1 cellular context compared by ENCODE assay signal in the genomic region with DNA sequence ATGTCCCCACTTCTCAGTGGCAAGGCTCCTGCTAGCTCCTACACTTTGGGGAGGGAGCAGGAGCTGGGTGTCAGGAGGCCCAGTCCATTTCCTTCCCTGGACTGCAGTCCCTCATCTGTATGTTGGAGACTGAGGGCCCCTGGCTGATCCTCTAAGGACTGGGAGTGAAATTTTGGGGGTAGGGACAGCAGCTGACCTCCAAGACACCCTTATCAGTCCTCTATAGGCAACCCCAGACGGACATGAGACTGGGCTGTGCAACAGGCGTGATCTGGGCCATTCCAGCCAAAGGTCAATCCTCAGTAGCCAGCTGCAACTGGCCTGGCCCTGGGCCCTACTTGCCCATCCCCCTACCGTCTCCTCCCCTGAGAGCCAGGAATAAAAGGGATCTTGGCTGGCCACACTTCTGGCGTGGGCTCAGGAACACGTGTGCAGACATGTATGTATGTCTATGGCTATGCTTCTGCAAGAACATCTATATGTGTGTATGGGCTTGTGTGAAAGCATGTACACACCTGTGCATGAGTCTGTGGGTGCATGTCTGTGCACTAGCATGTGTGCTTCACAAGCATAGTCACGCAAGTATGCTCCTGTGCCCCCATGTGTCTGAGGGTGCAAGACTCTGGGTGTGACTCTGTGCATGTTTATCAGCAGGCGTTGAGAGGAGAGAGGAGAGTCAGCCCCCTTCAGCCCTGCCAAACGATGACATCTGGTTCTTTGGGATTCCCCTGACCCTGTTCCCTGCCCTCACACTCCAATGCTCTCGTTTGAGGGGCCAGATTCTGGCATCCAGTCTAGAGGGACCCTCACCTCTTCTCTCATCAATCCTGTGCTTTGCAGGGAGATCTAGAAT.
TF ChIP-seq lines count a peak whose summit lies in the region.

No MANE protein-coding gene starts in this region.

TF ChIP-seq in HepG2, 621 proteins besides CTCF, POLR2A, EP300 and RAD21 (continued from another document):
- TF ChIP-seq, protein P1, sequence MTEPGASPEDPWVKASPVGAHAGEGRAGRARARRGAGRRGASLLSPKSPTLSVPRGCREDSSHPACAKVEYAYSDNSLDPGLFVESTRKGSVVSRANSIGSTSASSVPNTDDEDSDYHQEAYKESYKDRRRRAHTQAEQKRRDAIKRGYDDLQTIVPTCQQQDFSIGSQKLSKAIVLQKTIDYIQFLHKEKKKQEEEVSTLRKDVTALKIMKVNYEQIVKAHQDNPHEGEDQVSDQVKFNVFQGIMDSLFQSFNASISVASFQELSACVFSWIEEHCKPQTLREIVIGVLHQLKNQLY (CRISPR knock-in tag; IDR thresholded peaks at IDR 0.05) = peak; percentile 99
- TF ChIP-seq NR2F2 (IDR thresholded peaks at IDR 0.05; ENCODE audit: borderline replicate concordance, low read depth) (peak; percentile 51; the same call in 1 of the 2 replicates), HNF4G (IDR thresholded peaks at IDR 0.05; ENCODE audit: borderline replicate concordance, low read depth, low read length) (peak; percentile 79), HNF4G (CRISPR knock-in tag; IDR thresholded peaks at IDR 0.05; ENCODE audit: borderline replicate concordance, low read depth) (peak; percentile 63; the same call in 1 of the 2 replicates), MAFF (IDR thresholded peaks at IDR 0.05; ENCODE audit: low read depth, low read length) (no peak), RXRA (CRISPR knock-in tag; IDR thresholded peaks at IDR 0.05) (peak; percentile 86), NFKBIZ (CRISPR knock-in tag; IDR thresholded peaks at IDR 0.05) (no peak), ZNF660 (CRISPR knock-in tag; IDR thresholded peaks at IDR 0.05; ENCODE audit: borderline replicate concordance, low read depth) (no peak), HDAC2 (CRISPR knock-in tag; IDR thresholded peaks at IDR 0.05) (peak; percentile 53), TARDBP (CRISPR knock-in tag; IDR thresholded peaks at IDR 0.05) (peak; percentile 27; the same call in 1 of the 2 replicates), SMC3 (IDR thresholded peaks at IDR 0.05; ENCODE audit: low read length) (no peak), SRF (IDR thresholded peaks at IDR 0.05; ENCODE audit: low read depth, low read length) (no peak), ZFY (CRISPR knock-in tag; IDR thresholded peaks at IDR 0.05) (no peak; the same call in 1 of the 2 replicates), MIER3 (CRISPR knock-in tag; IDR thresholded peaks at IDR 0.05; ENCODE audit: borderline replicate concordance) (peak; percentile 60; the same call in 1 of the 2 replicates), SP5 (CRISPR knock-in tag; IDR thresholded peaks at IDR 0.05; ENCODE audit: borderline replicate concordance, low read depth) (0 out of 2 replicates have a peak, but pooled peaks have one; percentile 19), TEAD3 (CRISPR knock-in tag; optimal IDR thresholded peaks at IDR 0.05; ENCODE audit: borderline replicate concordance) (peak; percentile 72), KDM5B (CRISPR knock-in tag; IDR thresholded peaks at IDR 0.05; ENCODE audit: borderline replicate concordance) (peak; percentile 44; the same call in 1 of the 2 replicates), DNMT1 (CRISPR knock-in tag; IDR thresholded peaks at IDR 0.05) (no peak), ZSCAN21 (CRISPR knock-in tag; IDR thresholded peaks at IDR 0.05; ENCODE audit: borderline replicate concordance) (0 out of 2 replicates have a peak, but pooled peaks have one; percentile 54), NR2F1 (CRISPR knock-in tag; IDR thresholded peaks at IDR 0.05) (peak; percentile 42 to 56; a peak in 2 of 4 replicates), ZMYM3 (CRISPR knock-in tag; IDR thresholded peaks at IDR 0.05) (peak; percentile 67; the same call in 1 of the 2 replicates), ZNF143 (CRISPR knock-in tag; IDR thresholded peaks at IDR 0.05) (no peak), KAT8 (CRISPR knock-in tag; IDR thresholded peaks at IDR 0.05) (peak; percentile 50; the same call in 1 of the 2 replicates), SPEN (CRISPR knock-in tag; IDR thresholded peaks at IDR 0.05; ENCODE audit: low read depth) (0 out of 2 replicates have a peak, but pooled peaks have one; percentile 63), FOXA3 (CRISPR knock-in tag; IDR thresholded peaks at IDR 0.05) (peak; percentile 71; the same call in 1 of the 2 replicates), FOXK1 (CRISPR knock-in tag; IDR thresholded peaks at IDR 0.05; ENCODE audit: borderline replicate concordance, low read depth) (0 out of 2 replicates have a peak, but pooled peaks have one; percentile 33), ZNF430 (CRISPR knock-in tag; IDR thresholded peaks at IDR 0.05) (no peak), KAT2B (IDR thresholded peaks at IDR 0.05; ENCODE audit: borderline replicate concordance, low read depth, low read length) (no peak), BRD4 (CRISPR knock-in tag; IDR thresholded peaks at IDR 0.05) (0 out of 2 replicates have a peak, but pooled peaks have one; percentile 28), ZNF121 (CRISPR knock-in tag; IDR thresholded peaks at IDR 0.05) (peak; percentile 10; the same call in 1 of the 2 replicates), ZNF724P (CRISPR knock-in tag; IDR thresholded peaks at IDR 0.05; ENCODE audit: borderline replicate concordance) (no peak), FOSL1 (CRISPR knock-in tag; IDR thresholded peaks at IDR 0.05; ENCODE audit: borderline replicate concordance) (no peak), ZNF747 (CRISPR knock-in tag; IDR thresholded peaks at IDR 0.05; ENCODE audit: borderline replicate concordance) (0 out of 2 replicates have a peak, but pooled peaks have one; percentile 49)
- TF ChIP-seq, protein P2, sequence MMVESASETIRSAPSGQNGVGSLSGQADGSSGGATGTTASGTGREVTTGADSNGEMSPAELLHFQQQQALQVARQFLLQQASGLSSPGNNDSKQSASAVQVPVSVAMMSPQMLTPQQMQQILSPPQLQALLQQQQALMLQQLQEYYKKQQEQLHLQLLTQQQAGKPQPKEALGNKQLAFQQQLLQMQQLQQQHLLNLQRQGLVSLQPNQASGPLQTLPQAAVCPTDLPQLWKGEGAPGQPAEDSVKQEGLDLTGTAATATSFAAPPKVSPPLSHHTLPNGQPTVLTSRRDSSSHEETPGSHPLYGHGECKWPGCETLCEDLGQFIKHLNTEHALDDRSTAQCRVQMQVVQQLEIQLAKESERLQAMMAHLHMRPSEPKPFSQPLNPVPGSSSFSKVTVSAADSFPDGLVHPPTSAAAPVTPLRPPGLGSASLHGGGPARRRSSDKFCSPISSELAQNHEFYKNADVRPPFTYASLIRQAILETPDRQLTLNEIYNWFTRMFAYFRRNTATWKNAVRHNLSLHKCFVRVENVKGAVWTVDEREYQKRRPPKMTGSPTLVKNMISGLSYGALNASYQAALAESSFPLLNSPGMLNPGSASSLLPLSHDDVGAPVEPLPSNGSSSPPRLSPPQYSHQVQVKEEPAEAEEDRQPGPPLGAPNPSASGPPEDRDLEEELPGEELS (CRISPR knock-in tag; IDR thresholded peaks at IDR 0.05) = 0 out of 2 replicates have a peak, but pooled peaks have one; percentile 18
- TF ChIP-seq, protein P3, sequence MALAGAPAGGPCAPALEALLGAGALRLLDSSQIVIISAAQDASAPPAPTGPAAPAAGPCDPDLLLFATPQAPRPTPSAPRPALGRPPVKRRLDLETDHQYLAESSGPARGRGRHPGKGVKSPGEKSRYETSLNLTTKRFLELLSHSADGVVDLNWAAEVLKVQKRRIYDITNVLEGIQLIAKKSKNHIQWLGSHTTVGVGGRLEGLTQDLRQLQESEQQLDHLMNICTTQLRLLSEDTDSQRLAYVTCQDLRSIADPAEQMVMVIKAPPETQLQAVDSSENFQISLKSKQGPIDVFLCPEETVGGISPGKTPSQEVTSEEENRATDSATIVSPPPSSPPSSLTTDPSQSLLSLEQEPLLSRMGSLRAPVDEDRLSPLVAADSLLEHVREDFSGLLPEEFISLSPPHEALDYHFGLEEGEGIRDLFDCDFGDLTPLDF (CRISPR knock-in tag; IDR thresholded peaks at IDR 0.05) = no peak
- TF ChIP-seq, protein P4, sequence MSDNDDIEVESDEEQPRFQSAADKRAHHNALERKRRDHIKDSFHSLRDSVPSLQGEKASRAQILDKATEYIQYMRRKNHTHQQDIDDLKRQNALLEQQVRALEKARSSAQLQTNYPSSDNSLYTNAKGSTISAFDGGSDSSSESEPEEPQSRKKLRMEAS (IDR thresholded peaks at IDR 0.05) = peak; percentile 73
- TF ChIP-seq, protein P5, sequence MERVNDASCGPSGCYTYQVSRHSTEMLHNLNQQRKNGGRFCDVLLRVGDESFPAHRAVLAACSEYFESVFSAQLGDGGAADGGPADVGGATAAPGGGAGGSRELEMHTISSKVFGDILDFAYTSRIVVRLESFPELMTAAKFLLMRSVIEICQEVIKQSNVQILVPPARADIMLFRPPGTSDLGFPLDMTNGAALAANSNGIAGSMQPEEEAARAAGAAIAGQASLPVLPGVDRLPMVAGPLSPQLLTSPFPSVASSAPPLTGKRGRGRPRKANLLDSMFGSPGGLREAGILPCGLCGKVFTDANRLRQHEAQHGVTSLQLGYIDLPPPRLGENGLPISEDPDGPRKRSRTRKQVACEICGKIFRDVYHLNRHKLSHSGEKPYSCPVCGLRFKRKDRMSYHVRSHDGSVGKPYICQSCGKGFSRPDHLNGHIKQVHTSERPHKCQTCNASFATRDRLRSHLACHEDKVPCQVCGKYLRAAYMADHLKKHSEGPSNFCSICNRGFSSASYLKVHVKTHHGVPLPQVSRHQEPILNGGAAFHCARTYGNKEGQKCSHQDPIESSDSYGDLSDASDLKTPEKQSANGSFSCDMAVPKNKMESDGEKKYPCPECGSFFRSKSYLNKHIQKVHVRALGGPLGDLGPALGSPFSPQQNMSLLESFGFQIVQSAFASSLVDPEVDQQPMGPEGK (CRISPR knock-in tag; IDR thresholded peaks at IDR 0.05) = peak; percentile 31; the same call in 1 of the 2 replicates
- TF ChIP-seq, protein P6, sequence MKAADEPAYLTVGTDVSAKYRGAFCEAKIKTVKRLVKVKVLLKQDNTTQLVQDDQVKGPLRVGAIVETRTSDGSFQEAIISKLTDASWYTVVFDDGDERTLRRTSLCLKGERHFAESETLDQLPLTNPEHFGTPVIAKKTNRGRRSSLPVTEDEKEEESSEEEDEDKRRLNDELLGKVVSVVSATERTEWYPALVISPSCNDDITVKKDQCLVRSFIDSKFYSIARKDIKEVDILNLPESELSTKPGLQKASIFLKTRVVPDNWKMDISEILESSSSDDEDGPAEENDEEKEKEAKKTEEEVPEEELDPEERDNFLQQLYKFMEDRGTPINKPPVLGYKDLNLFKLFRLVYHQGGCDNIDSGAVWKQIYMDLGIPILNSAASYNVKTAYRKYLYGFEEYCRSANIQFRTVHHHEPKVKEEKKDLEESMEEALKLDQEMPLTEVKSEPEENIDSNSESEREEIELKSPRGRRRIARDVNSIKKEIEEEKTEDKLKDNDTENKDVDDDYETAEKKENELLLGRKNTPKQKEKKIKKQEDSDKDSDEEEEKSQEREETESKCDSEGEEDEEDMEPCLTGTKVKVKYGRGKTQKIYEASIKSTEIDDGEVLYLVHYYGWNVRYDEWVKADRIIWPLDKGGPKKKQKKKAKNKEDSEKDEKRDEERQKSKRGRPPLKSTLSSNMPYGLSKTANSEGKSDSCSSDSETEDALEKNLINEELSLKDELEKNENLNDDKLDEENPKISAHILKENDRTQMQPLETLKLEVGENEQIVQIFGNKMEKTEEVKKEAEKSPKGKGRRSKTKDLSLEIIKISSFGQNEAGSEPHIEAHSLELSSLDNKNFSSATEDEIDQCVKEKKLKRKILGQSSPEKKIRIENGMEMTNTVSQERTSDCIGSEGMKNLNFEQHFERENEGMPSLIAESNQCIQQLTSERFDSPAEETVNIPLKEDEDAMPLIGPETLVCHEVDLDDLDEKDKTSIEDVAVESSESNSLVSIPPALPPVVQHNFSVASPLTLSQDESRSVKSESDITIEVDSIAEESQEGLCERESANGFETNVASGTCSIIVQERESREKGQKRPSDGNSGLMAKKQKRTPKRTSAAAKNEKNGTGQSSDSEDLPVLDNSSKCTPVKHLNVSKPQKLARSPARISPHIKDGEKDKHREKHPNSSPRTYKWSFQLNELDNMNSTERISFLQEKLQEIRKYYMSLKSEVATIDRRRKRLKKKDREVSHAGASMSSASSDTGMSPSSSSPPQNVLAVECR (CRISPR knock-in tag; IDR thresholded peaks at IDR 0.05; ENCODE audit: borderline replicate concordance) = peak; percentile 49; the same call in 1 of the 2 replicates
- TF ChIP-seq, protein P7, sequence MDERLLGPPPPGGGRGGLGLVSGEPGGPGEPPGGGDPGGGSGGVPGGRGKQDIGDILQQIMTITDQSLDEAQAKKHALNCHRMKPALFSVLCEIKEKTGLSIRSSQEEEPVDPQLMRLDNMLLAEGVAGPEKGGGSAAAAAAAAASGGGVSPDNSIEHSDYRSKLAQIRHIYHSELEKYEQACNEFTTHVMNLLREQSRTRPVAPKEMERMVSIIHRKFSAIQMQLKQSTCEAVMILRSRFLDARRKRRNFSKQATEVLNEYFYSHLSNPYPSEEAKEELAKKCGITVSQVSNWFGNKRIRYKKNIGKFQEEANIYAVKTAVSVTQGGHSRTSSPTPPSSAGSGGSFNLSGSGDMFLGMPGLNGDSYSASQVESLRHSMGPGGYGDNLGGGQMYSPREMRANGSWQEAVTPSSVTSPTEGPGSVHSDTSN (CRISPR knock-in tag; IDR thresholded peaks at IDR 0.05) = no peak
